9 cellular contexts compared by ENCODE assay signal in the genomic region with DNA sequence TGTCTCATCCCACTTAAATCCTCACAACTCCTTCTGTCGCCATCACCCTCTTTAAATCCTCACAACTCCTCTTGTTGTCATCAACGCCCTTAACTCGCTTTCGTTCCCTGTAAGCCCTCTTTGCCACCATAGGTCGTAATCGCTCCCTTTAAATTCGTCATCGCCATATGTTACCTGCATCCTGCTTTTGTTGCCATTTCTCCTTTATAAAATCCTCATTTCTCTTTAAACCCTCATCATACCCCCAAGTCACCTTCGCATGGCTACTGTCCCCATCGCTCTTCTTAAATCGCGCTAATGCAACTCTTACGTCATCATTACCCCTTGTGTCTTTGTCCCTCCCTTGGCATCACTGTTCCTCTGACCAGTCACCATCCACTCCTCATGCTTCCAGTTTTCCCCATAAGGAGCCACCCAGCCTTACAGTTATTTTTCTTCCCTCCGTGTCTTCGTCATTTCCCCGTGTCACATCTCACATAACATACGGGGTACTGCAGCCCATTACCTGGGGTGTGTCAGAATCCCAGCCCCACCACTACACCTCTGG. TPM values are rescaled to one million over a fixed set of nuclear protein-coding genes. Genes with fewer than 3 reads are reported as not detected.
A peak's percentile ranks its signal among the peaks of the same experiment; 100 is the strongest.
DNase-seq lines count a peak whose midpoint lies in the region; ATAC-seq and TF ChIP-seq lines count a peak whose summit lies in the region.
"Had no signal": no experiment of that assay in that cellular context is flagged by ENCODE, and none has a peak within 500 bp of the region (broad histone marks: within the 10 kb centered on the region; RNA-seq: fewer than 3 reads in every experiment).

No MANE protein-coding gene starts in this region.

- H3K4me1 Mint-ChIP-seq in GM23338 = peaks cover 7% of the 10 kb centered on the region; the same call in 2 of the 3 replicates
- H3K4me1 Mint-ChIP-seq in memory B cell = peaks cover 14% of the 10 kb centered on the region
- peaks cover 24% of the 10 kb centered on the region for H3K4me1 Mint-ChIP-seq in type B pancreatic cell (ENCODE audit: unreplicated experiment)

- H3K4me3 Mint-ChIP-seq in GM23338 (peak overlapping the region; percentile 86), memory B cell (peak overlapping the region; percentile 85), type B pancreatic cell (peak overlapping the region; percentile 95)

- H3K27me3 Mint-ChIP-seq in GM23338 (ENCODE audit: insufficient read depth, low read depth, poor library complexity) = peaks cover 5% of the 10 kb centered on the region
- H3K27me3 Mint-ChIP-seq in memory B cell = no peaks in the 10 kb centered on the region
- no peaks in the 10 kb centered on the region for H3K27me3 Mint-ChIP-seq in type B pancreatic cell

- ATAC-seq in GM23338 (no peak), memory B cell (ENCODE audit: low read depth) (no peak), GM19455 (IDR thresholded peaks at IDR 0.05; ENCODE audit: unreplicated experiment) (no peak)

- H3K4me3 ChIP-seq in BJ (ENCODE audit: low read depth, low read length) (peak overlapping the region; percentile 76), GM23338 (peak overlapping the region; percentile 68)

- H3K4me1 ChIP-seq in GM23338 (ENCODE audit: insufficient read depth) = no peaks in the 10 kb centered on the region

- peak overlapping the region; percentile 76 for H3K4me2 ChIP-seq in GM23338

- H3K9me2 ChIP-seq in GM23338 (ENCODE audit: insufficient read depth) = no peaks in the 10 kb centered on the region

- H3K27ac Mint-ChIP-seq in GM23338 (peak overlapping the region; percentile 62), memory B cell (peak overlapping the region; percentile 73), type B pancreatic cell (peak overlapping the region; percentile 90)

- no peaks in the 10 kb centered on the region; the same call in 2 of the 3 replicates for H3K36me3 Mint-ChIP-seq in GM23338 (ENCODE audit: low read depth)
- peaks cover 4% of the 10 kb centered on the region for H3K36me3 Mint-ChIP-seq in memory B cell
- H3K36me3 Mint-ChIP-seq in type B pancreatic cell = no peaks in the 10 kb centered on the region

- POLR2A ChIA-PET in BJ (lab: Charles Lee) = interaction anchor here (0.7 to 1.2 kb wide), 2 partner anchors 77 to 255 kb away, joined by 3 to 4 read pairs; a partner anchor contains a TSS

- H3K36me3 ChIP-seq in BJ (ENCODE audit: control insufficient read depth, insufficient read depth, low read length) = no peaks in the 10 kb centered on the region
- H3K36me3 ChIP-seq in GM23338 (ENCODE audit: insufficient read depth) = no peaks in the 10 kb centered on the region

- H2AFZ ChIP-seq in GM23338 = 0 out of 2 replicates have a peak overlapping the region, but pooled peaks have one; percentile 8

- DNase-seq in BJ (ENCODE audit: low read depth) (no peak), GM23338 (ENCODE audit: low spot score) (peak; percentile 34), OCI-M2 (lab: John Stamatoyannopoulos, UW; ENCODE audit: unreplicated experiment) (peak; percentile 17), cerebellum (ENCODE audit: low spot score) (peak; percentile 82), memory B cell (ENCODE audit: low spot score in 2 of 2) (no peak), type B pancreatic cell (ENCODE audit: extremely low spot score, unreplicated experiment) (no peak), HuH-7.5 (ENCODE audit: low spot score) (no peak)

- H3K79me2 ChIP-seq in GM23338 (replicated peaks; ENCODE audit: insufficient read depth) = peaks cover 32% of the 10 kb centered on the region

- no peak overlapping the region for H3K27ac ChIP-seq in GM23338 (ENCODE audit: low read depth)

- CTCF ChIA-PET in BJ (lab: Yijun Ruan, JAX) = no interaction called here

- H3K27me3 ChIP-seq in BJ (ENCODE audit: control insufficient read depth, insufficient read depth, low read length) (no peaks in the 10 kb centered on the region), GM23338 (ENCODE audit: insufficient read depth) (no peaks in the 10 kb centered on the region)

- H3F3A ChIP-seq in GM23338 (replicated peaks; ENCODE audit: low read depth) = no peaks in the 10 kb centered on the region

- no peaks in the 10 kb centered on the region; the same call in 2 of the 3 replicates for H3K9me3 Mint-ChIP-seq in GM23338
- no peaks in the 10 kb centered on the region for H3K9me3 Mint-ChIP-seq in memory B cell
- no peaks in the 10 kb centered on the region for H3K9me3 Mint-ChIP-seq in type B pancreatic cell

- TF ChIP-seq CTCF in BJ (IDR thresholded peaks at IDR 0.05; ENCODE audit: insufficient read depth, low read depth, low read length) (no peak), GM23338 (conservative IDR thresholded peaks at IDR 0.05; ENCODE audit: low read depth in 2 of 2) (no peak), type B pancreatic cell (conservative IDR thresholded peaks at IDR 0.05) (no peak)

- no peaks in the 10 kb centered on the region for H4K20me1 ChIP-seq in GM23338 (replicated peaks; ENCODE audit: insufficient read depth)

TF ChIP-seq in GM23338, 12 proteins besides CTCF, POLR2A, EP300 and RAD21:
- no peak for TF ChIP-seq EZH2 (IDR thresholded peaks at IDR 0.05; ENCODE audit: low read depth, unreplicated experiment)
- peak; percentile 61 for TF ChIP-seq CREB1 (CRISPR knock-in tag; IDR thresholded peaks at IDR 0.05; ENCODE audit: low read depth)

RNA-seq across cellular contexts. Expression of a gene that starts 0.5 kb away (rescaled TPM):
- polyA plus RNA-seq in BJ (2011; rRNA removed) (320 and 571 TPM in 2 replicates), GM23338 (2016; fragmentation: Nextera tagmentation; extraction: Ambion mirVana) (179 and 181 TPM in 2 replicates)
- 107 and 122 TPM in 2 replicates for polyA minus RNA-seq in BJ (2011; rRNA and poly(A)+ RNA removed)
- total RNA-seq in GM23338 (2014; rRNA removed; shearing (Covaris generic)) = 488 and 490 TPM in 2 replicates
- total RNA-seq in cerebellum (106 TPM), type B pancreatic cell (ENCODE audit: low replicate concordance) (234 and 244 TPM in 2 replicates)

RNA-seq across cellular contexts. Expression of a gene that starts 0.8 kb away (rescaled TPM):
- polyA plus RNA-seq in BJ (2011; rRNA removed) = 14.7 and 25.2 TPM in 2 replicates
- 23.3 and 34.2 TPM in 2 replicates for polyA minus RNA-seq in BJ (2011; rRNA and poly(A)+ RNA removed)
- 17.2 and 26.6 TPM in 2 replicates for total RNA-seq in GM23338 (2014; rRNA removed; shearing (Covaris generic))
- polyA plus RNA-seq in GM23338 (2016; fragmentation: Nextera tagmentation; extraction: Ambion mirVana) = 13.1 and 15.2 TPM in 2 replicates
- 13.7 TPM for total RNA-seq in cerebellum
- 15.3 and 18.6 TPM in 2 replicates for total RNA-seq in type B pancreatic cell (ENCODE audit: low replicate concordance)

RNA-seq across cellular contexts. Expression of a gene that starts 40.9 kb away (rescaled TPM):
- polyA plus RNA-seq in BJ (2011; rRNA removed) = 0.10 and 0.21 TPM in 2 replicates
- 0.05 TPM in 1 of 2 replicates, not detected in the other for polyA minus RNA-seq in BJ (2011; rRNA and poly(A)+ RNA removed)
- total RNA-seq in GM23338 (2014; rRNA removed; shearing (Covaris generic)) = 0.52 TPM in 1 of 2 replicates, not detected in the other
- 0.21 and 0.37 TPM in 2 replicates for polyA plus RNA-seq in GM23338 (2016; fragmentation: Nextera tagmentation; extraction: Ambion mirVana)
- 0.18 TPM for total RNA-seq in cerebellum
- 0.12 TPM in 1 of 2 replicates, not detected in the other for total RNA-seq in type B pancreatic cell (ENCODE audit: low replicate concordance)
- total RNA-seq: T-helper 2 cell treated with Interferon-gamma antibody and Interleukin-4, amounts not matched to agents 100 ng/mL and 5 ng/mL, for 36 hours had no signal

Comparison
In these comparisons a context has a peak if more than half of its experiments do, and no peak if none do; other contexts are left out.
1. DNase-seq: peak in GM23338 (single experiment), OCI-M2 (single experiment) and cerebellum (single experiment); none in BJ (single experiment), memory B cell (0 of 2), type B pancreatic cell (single experiment) and HuH-7.5 (single experiment).
2. Peak in every context shown above with its lines, with median percentiles within 50 percentile points of each other: H3K27ac Mint-ChIP-seq and H3K4me3 Mint-ChIP-seq.